In genomic region chr9:130200038-130200979, GRCh38 we compare ENCODE assay signal across 14 cellular contexts. TPM values are rescaled to one million over a fixed set of nuclear protein-coding genes. Genes with fewer than 3 reads are reported as not detected.
DNase-seq lines count a peak whose midpoint lies in the region; TF ChIP-seq lines count a peak whose summit lies in the region.
"Had no signal": no experiment of that assay in that cellular context is flagged by ENCODE, and none has a peak within 500 bp of the region (broad histone marks: within the 10 kb centered on the region; RNA-seq: fewer than 3 reads in every experiment).

No MANE protein-coding gene starts in this region.

- TF ChIP-seq EP300 in Ishikawa (IDR thresholded peaks at IDR 0.05; ENCODE audit: borderline replicate concordance), result no peak; the same call in 1 of the 2 replicates

- H3K4me1 Mint-ChIP-seq in activated T-cell treated with anti-CD3 and anti-CD28 coated beads, Interleukin-2, amount 50 U/mL, for 24 hours (ENCODE audit: low read depth), result no peaks in the 10 kb centered on the region
- H3K4me1 Mint-ChIP-seq: natural killer cell had no signal

- 18 to 56% methylated on average over 10 to 20 of the region's 21 CpGs for WGBS in thyroid gland, 2 donors

- no peaks in the 10 kb centered on the region for H3K9me3 ChIP-seq in muscle layer of duodenum (ENCODE audit: control insufficient read depth in 1 of 2, low read length in 2 of 2)
- no peaks in the 10 kb centered on the region for H3K9me3 ChIP-seq in thyroid gland
- no peaks in the 10 kb centered on the region for H3K9me3 ChIP-seq in right atrium auricular region
- H3K9me3 ChIP-seq: body of pancreas had no signal

- H3K4me1 ChIP-seq in muscle layer of duodenum (ENCODE audit: control insufficient read depth in 1 of 2, insufficient read depth in 2 of 2, low read length in 2 of 2) (peaks cover 4 to 46% of the 10 kb centered on the region in 2 donors), thyroid gland (peaks cover 80 to 89% of the 10 kb centered on the region in 2 donors), right atrium auricular region (peaks cover 0 to 41% of the 10 kb centered on the region in 2 donors)

- H3K27me3 ChIP-seq in muscle layer of duodenum (ENCODE audit: low read depth, low read length) (no peaks in the 10 kb centered on the region), thyroid gland (no peaks in the 10 kb centered on the region), right atrium auricular region (no peaks in the 10 kb centered on the region)
- H3K27me3 ChIP-seq: body of pancreas had no signal

- H3K36me3 ChIP-seq in muscle layer of duodenum (ENCODE audit: control insufficient read depth in 1 of 2, insufficient read depth in 2 of 2, low read length in 2 of 2) (no peaks in the 10 kb centered on the region), thyroid gland (no peaks in the 10 kb centered on the region), right atrium auricular region (no peaks in the 10 kb centered on the region)

- TF ChIP-seq CTCF in thyroid gland (IDR thresholded peaks at IDR 0.05), result no peak
- no peak for TF ChIP-seq CTCF in right atrium auricular region (IDR thresholded peaks at IDR 0.05)

- no peak overlapping the region for H3K4me3 Mint-ChIP-seq in activated T-cell treated with anti-CD3 and anti-CD28 coated beads, Interleukin-2, amount 50 U/mL, for 24 hours
- H3K4me3 Mint-ChIP-seq: natural killer cell had no signal

- H3K27ac Mint-ChIP-seq in activated T-cell treated with anti-CD3 and anti-CD28 coated beads, Interleukin-2, amount 50 U/mL, for 24 hours, result no peak overlapping the region

- DNase-seq in thyroid gland, result peak; percentile 86 to 88
- DNase-seq in activated T-cell treated with anti-CD3 and anti-CD28 coated beads, Interleukin-2, amount 50 U/mL, for 24 hours, result no peak
- DNase-seq in stimulated activated CD4-positive, alpha-beta T cell treated with anti-CD3 and anti-CD28 coated beads, Interleukin-4, amount 100 ng/mL, for 1 hour, result no peak
- no peak for DNase-seq in right atrium auricular region (ENCODE audit: low spot score)
- DNase-seq: activated CD8-positive, alpha-beta memory T cell treated with anti-CD3 and anti-CD28 coated beads, Interleukin-2, amount 50 U/mL, for 48 hours; body of pancreas; COR-L47; natural killer cell; NCI-H1105; NCI-H748 treated with DMSO at 0.1 percent for 48 hours; stimulated activated CD4-positive, alpha-beta T cell treated with anti-CD3 and anti-CD28 coated beads, Interleukin-12 subunit alpha, Interleukin-12 subunit beta, amount 100 ng/mL, for 4 hours had no signal

- intact Hi-C loops in thyroid gland (cut with DNase I), result no loop called here

- peak in 1 of 2 donors; percentile 65 for TF ChIP-seq POLR2A in thyroid gland (IDR thresholded peaks at IDR 0.05)

- H3K27ac ChIP-seq in cingulate gyrus (ENCODE audit: low read depth, low read length), result peak overlapping the region; percentile 85
- H3K27ac ChIP-seq in muscle layer of duodenum (ENCODE audit: low read length), result peak overlapping the region; percentile 75
- peak overlapping the region; percentile 97 to 98 (median 98) for H3K27ac ChIP-seq in thyroid gland
- no peak overlapping the region for H3K27ac ChIP-seq in right atrium auricular region
- H3K27ac ChIP-seq: body of pancreas had no signal

- no peaks in the 10 kb centered on the region for H3K27me3 Mint-ChIP-seq in activated T-cell treated with anti-CD3 and anti-CD28 coated beads, Interleukin-2, amount 50 U/mL, for 24 hours

- peak overlapping the region in 1 of 2 donors; percentile 5 for H3K4me3 ChIP-seq in muscle layer of duodenum (ENCODE audit: low read depth in 1 of 2, low read length in 2 of 2)
- H3K4me3 ChIP-seq in thyroid gland (replicated peaks in 1 of 3), result peak overlapping the region in 1 of 3 donors; percentile 22
- H3K4me3 ChIP-seq in right atrium auricular region, result no peak overlapping the region
- H3K4me3 ChIP-seq: body of pancreas had no signal

- no peaks in the 10 kb centered on the region for H3K9me3 Mint-ChIP-seq in activated T-cell treated with anti-CD3 and anti-CD28 coated beads, Interleukin-2, amount 50 U/mL, for 24 hours
- H3K9me3 Mint-ChIP-seq: natural killer cell had no signal

- no peak for TF ChIP-seq RAD21 in Ishikawa (IDR thresholded peaks at IDR 0.05; ENCODE audit: low read depth)

- no peaks in the 10 kb centered on the region for H3K36me3 Mint-ChIP-seq in activated T-cell treated with anti-CD3 and anti-CD28 coated beads, Interleukin-2, amount 50 U/mL, for 24 hours (ENCODE audit: low read depth)
- H3K36me3 Mint-ChIP-seq: natural killer cell had no signal

TF ChIP-seq in Ishikawa, 13 proteins besides CTCF, POLR2A, EP300 and RAD21:
- TF ChIP-seq TEAD4 (IDR thresholded peaks at IDR 0.05) (0 out of 2 replicates have a peak, but pooled peaks have one; percentile 38), MAX (IDR thresholded peaks at IDR 0.05) (peak; percentile 57; the same call in 1 of the 2 replicates), REST (IDR thresholded peaks at IDR 0.05; ENCODE audit: low read depth) (no peak), TCF12 (IDR thresholded peaks at IDR 0.05; ENCODE audit: low read depth) (peak; percentile 13; the same call in 1 of the 2 replicates), TAF1 (IDR thresholded peaks at IDR 0.05; ENCODE audit: low read depth) (no peak), NFIC (IDR thresholded peaks at IDR 0.05) (peak; percentile 61), CREB1 (IDR thresholded peaks at IDR 0.05; ENCODE audit: low read depth) (no peak), ZBTB7A (IDR thresholded peaks at IDR 0.05; ENCODE audit: low read depth) (no peak; the same call in none of the 2 replicates), YY1 (IDR thresholded peaks at IDR 0.05; ENCODE audit: low read depth) (no peak), USF1 (IDR thresholded peaks at IDR 0.05) (0 out of 2 replicates have a peak, but pooled peaks have one; percentile 0), EGR1 (IDR thresholded peaks at IDR 0.05) (no peak), CEBPB (IDR thresholded peaks at IDR 0.05) (no peak), FOXM1 (IDR thresholded peaks at IDR 0.05; ENCODE audit: borderline replicate concordance, low read depth) (no peak)

RNA-seq across cellular contexts. Expression of gene NCS1, which starts 28.1 kb away (rescaled TPM):
- total RNA-seq in thyroid gland (10 to 100 TPM; 31.0 to 85.4 (median 61.2) TPM), right atrium auricular region (10 to 100 TPM in 1 of 2 donors, 1 to 10 TPM in 1; 4.5 to 26.1 TPM)

Comparison
In these comparisons a context has a peak if more than half of its experiments do, and no peak if none do; other contexts are left out.
1. H3K27ac ChIP-seq: peak in cingulate gyrus (single experiment), muscle layer of duodenum (single experiment) and thyroid gland (3 of 3); none in right atrium auricular region (0 of 2).
2. DNase-seq: peak in thyroid gland (2 of 2); none in activated T-cell treated with anti-CD3 and anti-CD28 coated beads, Interleukin-2, amount 50 U/mL, for 24 hours (single experiment), stimulated activated CD4-positive, alpha-beta T cell treated with anti-CD3 and anti-CD28 coated beads, Interleukin-4, amount 100 ng/mL, for 1 hour (single experiment) and right atrium auricular region (single experiment).